ENCODE assay signal across 1 cellular context in the genomic region with DNA sequence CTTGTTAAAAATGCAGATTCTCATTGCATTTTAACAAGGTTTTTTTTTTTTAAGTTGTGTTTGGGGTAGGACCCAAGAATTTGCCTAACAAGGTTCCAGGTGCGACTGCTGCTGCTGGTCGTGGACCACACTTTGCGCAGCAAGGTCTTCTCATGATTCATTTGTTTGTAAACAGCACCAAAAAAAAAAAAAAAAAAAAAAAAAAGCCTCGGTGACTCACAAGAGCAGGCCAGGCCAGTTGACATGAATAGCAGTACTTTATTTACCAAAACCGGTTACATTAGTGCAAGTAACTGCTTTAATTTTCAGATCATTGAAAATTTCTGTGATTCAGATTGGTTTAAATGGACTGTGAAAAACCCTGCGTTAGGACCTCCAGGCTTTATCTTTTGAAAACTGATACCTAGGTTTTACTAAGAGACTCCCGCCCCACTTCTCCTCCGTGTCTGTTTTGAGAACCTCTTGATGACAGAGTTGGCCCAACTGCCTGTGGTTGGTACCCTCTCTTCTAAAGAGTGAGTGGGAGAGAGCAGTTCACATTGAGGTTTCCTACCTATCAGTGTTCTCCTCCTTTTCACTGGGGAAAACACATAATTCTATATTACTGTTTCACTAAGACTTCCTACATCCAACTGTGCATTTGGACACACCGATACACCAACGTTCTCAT.
TF ChIP-seq lines count a peak whose summit lies in the region.

No MANE protein-coding gene starts in this region.

TF ChIP-seq in IMR-90, 13 proteins besides CTCF, POLR2A, EP300 and RAD21:
- no peak for TF ChIP-seq BHLHE40 (IDR thresholded peaks at IDR 0.05; ENCODE audit: low read depth, low read length)
- TF ChIP-seq FOS (IDR thresholded peaks at IDR 0.05; ENCODE audit: low read depth, low read length), result peak; percentile 50; the same call in 1 of the 2 replicates
